In genomic region chr2:42086500-42086953, GRCh38 we compare ENCODE assay signal across 8 cellular contexts. TPM values are rescaled to one million over a fixed set of nuclear protein-coding genes. Genes with fewer than 3 reads are reported as not detected.
DNase-seq lines count a peak whose midpoint lies in the region; ATAC-seq and TF ChIP-seq lines count a peak whose summit lies in the region.

No MANE protein-coding gene starts in this region.

- no peaks in the 10 kb centered on the region for H3K9me3 ChIP-seq in lower lobe of right lung
- no peaks in the 10 kb centered on the region for H3K9me3 ChIP-seq in uterus

- H3K4me3 ChIP-seq in lower lobe of right lung (no peak overlapping the region), uterus (no peak overlapping the region)

- H3K27ac ChIP-seq in lower lobe of right lung: no peak overlapping the region
- no peak overlapping the region for H3K27ac ChIP-seq in uterus

- no peak for TF ChIP-seq POLR2A in uterus (IDR thresholded peaks at IDR 0.05)

- no TSS peak for BruUV-seq in Calu3 (replicated peaks; lab: Mats Ljungman, UMichigan)

- no peaks in the 10 kb centered on the region for H3K36me3 ChIP-seq in lower lobe of right lung
- H3K36me3 ChIP-seq in uterus: no peaks in the 10 kb centered on the region

- peak; percentile 76 for TF ChIP-seq CTCF in Calu3 (IDR thresholded peaks at IDR 0.05; ENCODE audit: unreplicated experiment)
- peak; percentile 76 for TF ChIP-seq CTCF in lower lobe of right lung (IDR thresholded peaks at IDR 0.05)
- peak; percentile 77 to 92 (median 85) for TF ChIP-seq CTCF in uterus (IDR thresholded peaks at IDR 0.05)

- intact Hi-C loops in Calu3 (cut with micrococcal nuclease; ENCODE audit: unreplicated experiment) (loop anchor here (1.0 to 10.0 kb wide), 4 partner anchors 217 to 672 kb away; no protein-coding TSS in a partner anchor), lower lobe of right lung (cut with DNase I) (loop anchor here (5.0 to 10.0 kb wide), 2 partner anchors 214 to 232 kb away; no protein-coding TSS in a partner anchor), uterus (cut with DNase I; ENCODE audit: low total_unique reads) (loop anchor here (5.0 kb wide), 2 partner anchors 219 to 234 kb away; no protein-coding TSS in a partner anchor)

- H3K36me3 Mint-ChIP-seq in Calu3 (ENCODE audit: insufficient read depth, unreplicated experiment): no peaks in the 10 kb centered on the region

- H3K27me3 ChIP-seq in lower lobe of right lung (ENCODE audit: low read depth): no peaks in the 10 kb centered on the region
- no peaks in the 10 kb centered on the region for H3K27me3 ChIP-seq in uterus

- H3K4me1 Mint-ChIP-seq in Calu3 (ENCODE audit: low read depth, unreplicated experiment): peaks cover 9% of the 10 kb centered on the region

- no peak overlapping the region for H3K4me3 Mint-ChIP-seq in Calu3 (ENCODE audit: low read depth, unreplicated experiment)

- CTCF ChIA-PET in Calu3 (lab: Charles Lee): interaction anchor here (0.8 to 2.6 kb wide), 7 partner anchors 32 to 280 kb away, joined by 3 to 25 read pairs (median 5); no protein-coding TSS in a partner anchor

- H3K27ac Mint-ChIP-seq in Calu3 (ENCODE audit: unreplicated experiment): no peak overlapping the region

- H3K9me3 Mint-ChIP-seq in Calu3 (ENCODE audit: low read depth, unreplicated experiment): no peaks in the 10 kb centered on the region

- peak; percentile 60 for DNase-seq in Calu3
- DNase-seq in NCI-H1092 (lab: John Stamatoyannopoulos, UW): peak; percentile 11
- DNase-seq in SW 1271 (lab: John Stamatoyannopoulos, UW): peak; percentile 29 to 67
- DNase-seq in dermis microvascular lymphatic vessel endothelial cell (ENCODE audit: low read depth in 2 of 2): peak; percentile 47 to 62
- no peak for DNase-seq in lower lobe of right lung
- DNase-seq in uterus: peak; percentile 38 to 56
- no peak for DNase-seq in NCI-H187 treated with DMSO at 0.1 percent for 48 hours (lab: John Stamatoyannopoulos, UW)

- ATAC-seq in GM19395 (IDR thresholded peaks at IDR 0.05; ENCODE audit: unreplicated experiment) (peak; percentile 62), lower lobe of right lung (peak; percentile 60 to 80)

- no peaks in the 10 kb centered on the region for H3K27me3 Mint-ChIP-seq in Calu3 (ENCODE audit: unreplicated experiment)

- H3K4me1 ChIP-seq in lower lobe of right lung (peaks cover 16% of the 10 kb centered on the region), uterus (no peaks in the 10 kb centered on the region)

RNA-seq across cellular contexts. Expression of gene PKDCC, which starts 38.7 kb away (rescaled TPM):
- total RNA-seq in Calu3 (2022) (11.3 and 12.5 TPM in 2 replicates), dermis microvascular lymphatic vessel endothelial cell (3.0 and 4.3 TPM in 2 replicates), lower lobe of right lung (65.8 TPM), uterus (100 to 1,000 TPM in 2 of 4 donors, 10 to 100 TPM in 2; 34.1 to 244 (median 109) TPM)

Comparison
In these comparisons a context has a peak if more than half of its experiments do, and no peak if none do; other contexts are left out.
1. DNase-seq: peak in Calu3 (single experiment), NCI-H1092 (single experiment), SW 1271 (2 of 2), dermis microvascular lymphatic vessel endothelial cell (2 of 2) and uterus (2 of 2); none in lower lobe of right lung (single experiment) and NCI-H187 treated with DMSO at 0.1 percent for 48 hours (single experiment).
2. Peak in every context shown above with its lines, with median percentiles within 50 percentile points of each other: CTCF ChIP-seq.